ENCODE assay signal across 1 cellular context in the genomic region with DNA sequence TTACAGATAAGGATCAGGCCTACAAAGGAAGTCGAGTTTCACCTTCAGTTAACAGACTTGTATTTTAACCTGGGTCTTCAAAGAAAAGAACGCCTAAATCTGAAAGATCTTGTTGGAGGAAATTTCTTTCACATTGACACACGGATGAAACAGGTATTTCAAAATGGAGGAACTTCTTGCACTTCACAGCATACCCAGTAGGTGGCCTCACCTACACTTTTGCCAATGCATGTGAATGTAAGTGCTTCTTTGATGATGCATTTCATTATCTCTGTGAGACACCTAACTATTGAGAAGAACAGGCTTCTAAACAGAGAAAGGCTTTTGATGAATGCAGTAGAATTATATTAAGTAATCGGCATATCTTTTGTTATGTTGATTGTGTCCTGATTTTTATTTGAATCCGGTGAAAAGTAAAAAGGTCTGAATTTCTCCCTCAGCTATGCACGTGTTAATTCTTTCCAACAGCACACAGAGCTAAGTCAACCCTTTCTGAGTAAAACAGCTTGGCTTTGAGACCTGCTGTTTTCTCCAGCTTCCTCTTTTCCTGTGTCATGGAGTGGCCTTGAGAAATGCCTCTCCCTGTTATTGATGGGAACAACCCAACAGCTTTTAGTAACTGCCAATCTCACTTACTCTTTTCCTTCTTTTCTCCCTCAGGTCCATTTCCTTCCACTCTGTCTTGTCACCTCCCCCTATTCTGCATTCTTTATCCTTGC.
A peak's percentile ranks its signal among the peaks of the same experiment; 100 is the strongest.
TF ChIP-seq lines count a peak whose summit lies in the region.

No MANE protein-coding gene starts in this region.

TF ChIP-seq in H1, 55 proteins besides CTCF, POLR2A, EP300 and RAD21 (continued from another document):
- TF ChIP-seq, protein P1, sequence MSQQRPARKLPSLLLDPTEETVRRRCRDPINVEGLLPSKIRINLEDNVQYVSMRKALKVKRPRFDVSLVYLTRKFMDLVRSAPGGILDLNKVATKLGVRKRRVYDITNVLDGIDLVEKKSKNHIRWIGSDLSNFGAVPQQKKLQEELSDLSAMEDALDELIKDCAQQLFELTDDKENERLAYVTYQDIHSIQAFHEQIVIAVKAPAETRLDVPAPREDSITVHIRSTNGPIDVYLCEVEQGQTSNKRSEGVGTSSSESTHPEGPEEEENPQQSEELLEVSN (IDR thresholded peaks at IDR 0.05), result no peak
- TF ChIP-seq SAP30 (IDR thresholded peaks at IDR 0.05; ENCODE audit: insufficient read depth, insufficient replicate concordance, low read length) (no peak), SP1 (IDR thresholded peaks at IDR 0.05; ENCODE audit: low read depth, low read length) (no peak), MAFK (IDR thresholded peaks at IDR 0.05; ENCODE audit: low read depth, low read length) (0 out of 2 replicates have a peak, but pooled peaks have one; percentile 3), BACH1 (IDR thresholded peaks at IDR 0.05; ENCODE audit: low read length) (no peak), PHF8 (conservative IDR thresholded peaks at IDR 0.05; ENCODE audit: low read depth, low read length) (no peak), SIX5 (IDR thresholded peaks at IDR 0.05; ENCODE audit: low read depth, low read length) (no peak), SIRT6 (IDR thresholded peaks at IDR 0.05; ENCODE audit: low read length) (no peak), BRCA1 (IDR thresholded peaks at IDR 0.05; ENCODE audit: low read depth, low read length) (no peak), JUND (IDR thresholded peaks at IDR 0.05; ENCODE audit: low read length) (no peak), RBBP5 (IDR thresholded peaks at IDR 0.05; ENCODE audit: borderline replicate concordance, low read depth, low read length) (no peak), RFX5 (IDR thresholded peaks at IDR 0.05; ENCODE audit: borderline replicate concordance, low read depth, low read length) (no peak), SIN3A (conservative IDR thresholded peaks at IDR 0.05 in 1 of 2, IDR thresholded peaks at IDR 0.05 in 1 of 2; ENCODE audit: low read depth in 1 of 2, low read length in 2 of 2) (no peak), EZH2 (IDR thresholded peaks at IDR 0.05; ENCODE audit: low read depth, low read length, severe bottlenecking) (no peak), TBP (IDR thresholded peaks at IDR 0.05; ENCODE audit: low read depth, low read length) (no peak), RXRA (IDR thresholded peaks at IDR 0.05; ENCODE audit: insufficient read depth, low read depth, low read length) (no peak), SRF (IDR thresholded peaks at IDR 0.05; ENCODE audit: low read depth, low read length) (no peak), TAF1 (IDR thresholded peaks at IDR 0.05; ENCODE audit: low read depth, low read length) (no peak), TEAD4 (IDR thresholded peaks at IDR 0.05; ENCODE audit: low read depth, low read length) (peak; percentile 50; the same call in 1 of the 2 replicates), TCF12 (IDR thresholded peaks at IDR 0.05; ENCODE audit: low read depth, low read length) (no peak), HDAC2 (IDR thresholded peaks at IDR 0.05; ENCODE audit: borderline replicate concordance in 1 of 2, low read depth in 2 of 2, low read length in 2 of 2) (no peak), ZNF274 (IDR thresholded peaks at IDR 0.05; ENCODE audit: borderline replicate concordance, extremely low read depth, low read length) (no peak), GTF2F1 (IDR thresholded peaks at IDR 0.05; ENCODE audit: borderline replicate concordance, low read depth, low read length) (no peak), POLR2AphosphoS5 (IDR thresholded peaks at IDR 0.05; ENCODE audit: low read depth, low read length) (no peak), POU5F1 (IDR thresholded peaks at IDR 0.05; ENCODE audit: low read depth, low read length) (no peak), TAF7 (optimal IDR thresholded peaks at IDR 0.05; ENCODE audit: borderline replicate concordance, low read depth, low read length) (no peak), EGR1 (IDR thresholded peaks at IDR 0.05; ENCODE audit: borderline replicate concordance, low read depth, low read length) (0 out of 2 replicates have a peak, but pooled peaks have one; percentile 27), FOSL1 (IDR thresholded peaks at IDR 0.05; ENCODE audit: insufficient read depth, low read depth, low read length) (no peak), CHD1 (IDR thresholded peaks at IDR 0.05; ENCODE audit: low read depth, low read length) (no peak), CTBP2 (IDR thresholded peaks at IDR 0.05; ENCODE audit: borderline replicate concordance, insufficient read depth, insufficient read length, low read length) (no peak), HDAC6 (IDR thresholded peaks at IDR 0.05; ENCODE audit: low read depth, low read length) (no peak), GABPA (IDR thresholded peaks at IDR 0.05; ENCODE audit: borderline replicate concordance, insufficient read depth, low read length) (no peak)
- TF ChIP-seq, protein P2, sequence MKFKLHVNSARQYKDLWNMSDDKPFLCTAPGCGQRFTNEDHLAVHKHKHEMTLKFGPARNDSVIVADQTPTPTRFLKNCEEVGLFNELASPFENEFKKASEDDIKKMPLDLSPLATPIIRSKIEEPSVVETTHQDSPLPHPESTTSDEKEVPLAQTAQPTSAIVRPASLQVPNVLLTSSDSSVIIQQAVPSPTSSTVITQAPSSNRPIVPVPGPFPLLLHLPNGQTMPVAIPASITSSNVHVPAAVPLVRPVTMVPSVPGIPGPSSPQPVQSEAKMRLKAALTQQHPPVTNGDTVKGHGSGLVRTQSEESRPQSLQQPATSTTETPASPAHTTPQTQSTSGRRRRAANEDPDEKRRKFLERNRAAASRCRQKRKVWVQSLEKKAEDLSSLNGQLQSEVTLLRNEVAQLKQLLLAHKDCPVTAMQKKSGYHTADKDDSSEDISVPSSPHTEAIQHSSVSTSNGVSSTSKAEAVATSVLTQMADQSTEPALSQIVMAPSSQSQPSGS (IDR thresholded peaks at IDR 0.05; ENCODE audit: low read length), result no peak; the same call in 1 of the 2 replicates
- TF ChIP-seq, protein P3, sequence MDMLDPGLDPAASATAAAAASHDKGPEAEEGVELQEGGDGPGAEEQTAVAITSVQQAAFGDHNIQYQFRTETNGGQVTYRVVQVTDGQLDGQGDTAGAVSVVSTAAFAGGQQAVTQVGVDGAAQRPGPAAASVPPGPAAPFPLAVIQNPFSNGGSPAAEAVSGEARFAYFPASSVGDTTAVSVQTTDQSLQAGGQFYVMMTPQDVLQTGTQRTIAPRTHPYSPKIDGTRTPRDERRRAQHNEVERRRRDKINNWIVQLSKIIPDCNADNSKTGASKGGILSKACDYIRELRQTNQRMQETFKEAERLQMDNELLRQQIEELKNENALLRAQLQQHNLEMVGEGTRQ (IDR thresholded peaks at IDR 0.05; ENCODE audit: low read length), result no peak
- TF ChIP-seq, protein P4, sequence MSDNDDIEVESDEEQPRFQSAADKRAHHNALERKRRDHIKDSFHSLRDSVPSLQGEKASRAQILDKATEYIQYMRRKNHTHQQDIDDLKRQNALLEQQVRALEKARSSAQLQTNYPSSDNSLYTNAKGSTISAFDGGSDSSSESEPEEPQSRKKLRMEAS (IDR thresholded peaks at IDR 0.05), result peak; percentile 34; the same call in 1 of the 2 replicates
- TF ChIP-seq, protein P5, sequence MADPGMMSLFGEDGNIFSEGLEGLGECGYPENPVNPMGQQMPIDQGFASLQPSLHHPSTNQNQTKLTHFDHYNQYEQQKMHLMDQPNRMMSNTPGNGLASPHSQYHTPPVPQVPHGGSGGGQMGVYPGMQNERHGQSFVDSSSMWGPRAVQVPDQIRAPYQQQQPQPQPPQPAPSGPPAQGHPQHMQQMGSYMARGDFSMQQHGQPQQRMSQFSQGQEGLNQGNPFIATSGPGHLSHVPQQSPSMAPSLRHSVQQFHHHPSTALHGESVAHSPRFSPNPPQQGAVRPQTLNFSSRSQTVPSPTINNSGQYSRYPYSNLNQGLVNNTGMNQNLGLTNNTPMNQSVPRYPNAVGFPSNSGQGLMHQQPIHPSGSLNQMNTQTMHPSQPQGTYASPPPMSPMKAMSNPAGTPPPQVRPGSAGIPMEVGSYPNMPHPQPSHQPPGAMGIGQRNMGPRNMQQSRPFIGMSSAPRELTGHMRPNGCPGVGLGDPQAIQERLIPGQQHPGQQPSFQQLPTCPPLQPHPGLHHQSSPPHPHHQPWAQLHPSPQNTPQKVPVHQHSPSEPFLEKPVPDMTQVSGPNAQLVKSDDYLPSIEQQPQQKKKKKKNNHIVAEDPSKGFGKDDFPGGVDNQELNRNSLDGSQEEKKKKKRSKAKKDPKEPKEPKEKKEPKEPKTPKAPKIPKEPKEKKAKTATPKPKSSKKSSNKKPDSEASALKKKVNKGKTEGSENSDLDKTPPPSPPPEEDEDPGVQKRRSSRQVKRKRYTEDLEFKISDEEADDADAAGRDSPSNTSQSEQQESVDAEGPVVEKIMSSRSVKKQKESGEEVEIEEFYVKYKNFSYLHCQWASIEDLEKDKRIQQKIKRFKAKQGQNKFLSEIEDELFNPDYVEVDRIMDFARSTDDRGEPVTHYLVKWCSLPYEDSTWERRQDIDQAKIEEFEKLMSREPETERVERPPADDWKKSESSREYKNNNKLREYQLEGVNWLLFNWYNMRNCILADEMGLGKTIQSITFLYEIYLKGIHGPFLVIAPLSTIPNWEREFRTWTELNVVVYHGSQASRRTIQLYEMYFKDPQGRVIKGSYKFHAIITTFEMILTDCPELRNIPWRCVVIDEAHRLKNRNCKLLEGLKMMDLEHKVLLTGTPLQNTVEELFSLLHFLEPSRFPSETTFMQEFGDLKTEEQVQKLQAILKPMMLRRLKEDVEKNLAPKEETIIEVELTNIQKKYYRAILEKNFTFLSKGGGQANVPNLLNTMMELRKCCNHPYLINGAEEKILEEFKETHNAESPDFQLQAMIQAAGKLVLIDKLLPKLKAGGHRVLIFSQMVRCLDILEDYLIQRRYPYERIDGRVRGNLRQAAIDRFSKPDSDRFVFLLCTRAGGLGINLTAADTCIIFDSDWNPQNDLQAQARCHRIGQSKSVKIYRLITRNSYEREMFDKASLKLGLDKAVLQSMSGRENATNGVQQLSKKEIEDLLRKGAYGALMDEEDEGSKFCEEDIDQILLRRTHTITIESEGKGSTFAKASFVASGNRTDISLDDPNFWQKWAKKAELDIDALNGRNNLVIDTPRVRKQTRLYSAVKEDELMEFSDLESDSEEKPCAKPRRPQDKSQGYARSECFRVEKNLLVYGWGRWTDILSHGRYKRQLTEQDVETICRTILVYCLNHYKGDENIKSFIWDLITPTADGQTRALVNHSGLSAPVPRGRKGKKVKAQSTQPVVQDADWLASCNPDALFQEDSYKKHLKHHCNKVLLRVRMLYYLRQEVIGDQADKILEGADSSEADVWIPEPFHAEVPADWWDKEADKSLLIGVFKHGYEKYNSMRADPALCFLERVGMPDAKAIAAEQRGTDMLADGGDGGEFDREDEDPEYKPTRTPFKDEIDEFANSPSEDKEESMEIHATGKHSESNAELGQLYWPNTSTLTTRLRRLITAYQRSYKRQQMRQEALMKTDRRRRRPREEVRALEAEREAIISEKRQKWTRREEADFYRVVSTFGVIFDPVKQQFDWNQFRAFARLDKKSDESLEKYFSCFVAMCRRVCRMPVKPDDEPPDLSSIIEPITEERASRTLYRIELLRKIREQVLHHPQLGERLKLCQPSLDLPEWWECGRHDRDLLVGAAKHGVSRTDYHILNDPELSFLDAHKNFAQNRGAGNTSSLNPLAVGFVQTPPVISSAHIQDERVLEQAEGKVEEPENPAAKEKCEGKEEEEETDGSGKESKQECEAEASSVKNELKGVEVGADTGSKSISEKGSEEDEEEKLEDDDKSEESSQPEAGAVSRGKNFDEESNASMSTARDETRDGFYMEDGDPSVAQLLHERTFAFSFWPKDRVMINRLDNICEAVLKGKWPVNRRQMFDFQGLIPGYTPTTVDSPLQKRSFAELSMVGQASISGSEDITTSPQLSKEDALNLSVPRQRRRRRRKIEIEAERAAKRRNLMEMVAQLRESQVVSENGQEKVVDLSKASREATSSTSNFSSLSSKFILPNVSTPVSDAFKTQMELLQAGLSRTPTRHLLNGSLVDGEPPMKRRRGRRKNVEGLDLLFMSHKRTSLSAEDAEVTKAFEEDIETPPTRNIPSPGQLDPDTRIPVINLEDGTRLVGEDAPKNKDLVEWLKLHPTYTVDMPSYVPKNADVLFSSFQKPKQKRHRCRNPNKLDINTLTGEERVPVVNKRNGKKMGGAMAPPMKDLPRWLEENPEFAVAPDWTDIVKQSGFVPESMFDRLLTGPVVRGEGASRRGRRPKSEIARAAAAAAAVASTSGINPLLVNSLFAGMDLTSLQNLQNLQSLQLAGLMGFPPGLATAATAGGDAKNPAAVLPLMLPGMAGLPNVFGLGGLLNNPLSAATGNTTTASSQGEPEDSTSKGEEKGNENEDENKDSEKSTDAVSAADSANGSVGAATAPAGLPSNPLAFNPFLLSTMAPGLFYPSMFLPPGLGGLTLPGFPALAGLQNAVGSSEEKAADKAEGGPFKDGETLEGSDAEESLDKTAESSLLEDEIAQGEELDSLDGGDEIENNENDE (IDR thresholded peaks at IDR 0.05; ENCODE audit: insufficient replicate concordance, low read length), result peak; percentile 67
TF ChIP-seq in H1: peak in this region for 7.
